In genomic region chr16:65769055-65769465, GRCh38 we compare ENCODE assay signal across 18 cellular contexts.
DNase-seq lines count a peak whose midpoint lies in the region; ATAC-seq, FAIRE-seq and TF ChIP-seq lines count a peak whose summit lies in the region.
"Had no signal": no experiment of that assay in that cellular context is flagged by ENCODE, and none has a peak within 500 bp of the region (broad histone marks: within the 10 kb centered on the region; RNA-seq: fewer than 3 reads in every experiment).

No MANE protein-coding gene starts in this region.

- no peaks in the 10 kb centered on the region for H3K36me3 Mint-ChIP-seq in MCF 10A (ENCODE audit: insufficient read depth, unreplicated experiment)

- H3K27ac Mint-ChIP-seq in MCF 10A (ENCODE audit: low read depth, unreplicated experiment), result no peak overlapping the region
- H3K27ac Mint-ChIP-seq: GM23338 had no signal

- intact Hi-C loops in mammary epithelial cell (cut with micrococcal nuclease), result no loop called here
- intact Hi-C loops in MCF 10A (cut with micrococcal nuclease), result no loop called here
- intact Hi-C loops in testis (cut with DNase I; ENCODE audit: low total_unique reads), result no loop called here

- H3K27ac ChIP-seq in mammary epithelial cell (ENCODE audit: insufficient read depth, low read depth, low read length), result no peak overlapping the region
- no peak overlapping the region for H3K27ac ChIP-seq in SK-N-MC
- no peak overlapping the region for H3K27ac ChIP-seq in fibroblast of lung (ENCODE audit: insufficient read depth, low read length)
- H3K27ac ChIP-seq in testis, result no peak overlapping the region
- no peak overlapping the region for H3K27ac ChIP-seq in substantia nigra (ENCODE audit: low read depth, low read length, poor library complexity, severe bottlenecking)
- H3K27ac ChIP-seq: gastrocnemius medialis, KMS-11, SJCRH30 had no signal

- FAIRE-seq in HTR-8/SVneo (lab: Jason Lieb, UNC), result no peak

- H3K79me2 ChIP-seq in mammary epithelial cell (ENCODE audit: insufficient read depth, low read length) (no peaks in the 10 kb centered on the region), fibroblast of lung (ENCODE audit: control insufficient read depth, insufficient read depth, low read length) (no peaks in the 10 kb centered on the region)

- H2AFZ ChIP-seq in mammary epithelial cell (ENCODE audit: low read depth, low read length) (peak overlapping the region; percentile 9), fibroblast of lung (ENCODE audit: low read length) (no peak overlapping the region)
- H2AFZ ChIP-seq: GM23338 had no signal

- H3K9me3 Mint-ChIP-seq in MCF 10A (ENCODE audit: unreplicated experiment), result peaks cover 50% of the 10 kb centered on the region

- no peaks in the 10 kb centered on the region for H3K4me1 Mint-ChIP-seq in MCF 10A (ENCODE audit: insufficient read depth, unreplicated experiment)
- H3K4me1 Mint-ChIP-seq: stimulated activated naive CD8-positive, alpha-beta T cell treated with anti-CD3 and anti-CD28 coated beads, Interleukin-15, amount 100 ng/mL, for 72 hours had no signal

- no peak overlapping the region for H3K4me3 Mint-ChIP-seq in MCF 10A (ENCODE audit: unreplicated experiment)
- H3K4me3 Mint-ChIP-seq: GM23338; stimulated activated naive CD8-positive, alpha-beta T cell treated with anti-CD3 and anti-CD28 coated beads, Interleukin-15, amount 100 ng/mL, for 72 hours had no signal

- H3K36me3 ChIP-seq in mammary epithelial cell (ENCODE audit: insufficient read depth, low read length) (no peaks in the 10 kb centered on the region), SK-N-MC (ENCODE audit: insufficient read depth, low read length) (no peaks in the 10 kb centered on the region), fibroblast of lung (ENCODE audit: control insufficient read depth, insufficient read depth, low read length) (no peaks in the 10 kb centered on the region), testis (ENCODE audit: low read depth, missing control alignments) (no peaks in the 10 kb centered on the region)
- H3K36me3 ChIP-seq: gastrocnemius medialis, SJCRH30 had no signal

- peak; percentile 50 for DNase-seq in mammary epithelial cell
- no peak for DNase-seq in MCF 10A (ENCODE audit: unreplicated experiment)
- peak; percentile 14 for DNase-seq in SK-N-MC (ENCODE audit: low read depth, low spot score)
- peak; percentile 23 to 84 for DNase-seq in fibroblast of lung (ENCODE audit: low read depth in 2 of 2)
- peak; percentile 27 for DNase-seq in testis
- no peak for DNase-seq in HTR-8/SVneo (ENCODE audit: insufficient read length, low spot score)
- no peak for DNase-seq in substantia nigra (lab: John Stamatoyannopoulos, UW)
- DNase-seq: activated CD8-positive, alpha-beta memory T cell treated with anti-CD3 and anti-CD28 coated beads for 24 hours; activated effector memory CD4-positive, alpha-beta T cell treated with Interleukin-2 at 50 U/mL for 16 hours; DMS 273 treated with DMSO at 0.1 percent for 48 hours; gastrocnemius medialis; NCI-H2029; occipital lobe; SJCRH30; stimulated activated naive CD8-positive, alpha-beta T cell treated with anti-CD3 and anti-CD28 coated beads, Interleukin-15, amount 100 ng/mL, for 72 hours had no signal

- no peak overlapping the region for H3K4me3 ChIP-seq in mammary epithelial cell (replicated peaks in 1 of 3; ENCODE audit: insufficient read depth in 1 of 3, low read depth in 2 of 3, low read length in 3 of 3)
- H3K4me3 ChIP-seq in SK-N-MC, result no peak overlapping the region
- no peak overlapping the region for H3K4me3 ChIP-seq in fibroblast of lung (replicated peaks in 1 of 4; ENCODE audit: control extremely low read depth in 1 of 4, insufficient read depth in 1 of 4, low read depth in 3 of 4, low read length in 4 of 4)
- H3K4me3 ChIP-seq in testis, result no peak overlapping the region
- H3K4me3 ChIP-seq: gastrocnemius medialis, GM23338, SJCRH30 had no signal

- peaks cover 7% of the 10 kb centered on the region for H3K4me1 ChIP-seq in mammary epithelial cell (ENCODE audit: insufficient read depth, low read length)
- H3K4me1 ChIP-seq in fibroblast of lung (ENCODE audit: control insufficient read depth, extremely low read depth, insufficient read depth, low read length), result no peaks in the 10 kb centered on the region
- H3K4me1 ChIP-seq in testis, result no peaks in the 10 kb centered on the region
- H3K4me1 ChIP-seq: gastrocnemius medialis had no signal

- H3K9me3 ChIP-seq in mammary epithelial cell (replicated peaks; ENCODE audit: insufficient read depth, low read length) (peaks cover 27% of the 10 kb centered on the region), SK-N-MC (ENCODE audit: low read depth, low read length) (no peaks in the 10 kb centered on the region), fibroblast of lung (ENCODE audit: control insufficient read depth, insufficient read depth, low read depth, low read length) (no peaks in the 10 kb centered on the region), testis (no peaks in the 10 kb centered on the region)
- H3K9me3 ChIP-seq: gastrocnemius medialis had no signal

- H3K9ac ChIP-seq in mammary epithelial cell (ENCODE audit: insufficient read depth, low read length), result no peak overlapping the region
- no peak overlapping the region for H3K9ac ChIP-seq in SK-N-MC (ENCODE audit: insufficient read length)
- no peak overlapping the region for H3K9ac ChIP-seq in fibroblast of lung (ENCODE audit: insufficient read depth, low read length)
- H3K9ac ChIP-seq: KMS-11 had no signal

- CTCF ChIA-PET in mammary epithelial cell (lab: Charles Lee; ENCODE audit: low non-redundant PET), result no interaction called here
- CTCF ChIA-PET in MCF 10A (lab: Yijun Ruan, JAX), result interaction anchor here (0.6 kb wide), 2 partner anchors 102 to 293 kb away, joined by 3 read pairs; no protein-coding TSS in a partner anchor

- no peak for ATAC-seq in HG03175 (IDR thresholded peaks at IDR 0.05; ENCODE audit: unreplicated experiment)
- ATAC-seq: gastrocnemius medialis; GM23338; stimulated activated naive CD8-positive, alpha-beta T cell treated with anti-CD3 and anti-CD28 coated beads, Interleukin-15, amount 100 ng/mL, for 72 hours had no signal

- TF ChIP-seq POLR2A in testis (IDR thresholded peaks at IDR 0.05), result no peak

- H3K27me3 Mint-ChIP-seq in MCF 10A (ENCODE audit: insufficient read depth, unreplicated experiment), result no peaks in the 10 kb centered on the region
- H3K27me3 Mint-ChIP-seq: stimulated activated naive CD8-positive, alpha-beta T cell treated with anti-CD3 and anti-CD28 coated beads, Interleukin-15, amount 100 ng/mL, for 72 hours had no signal

- TF ChIP-seq CTCF in mammary epithelial cell (conservative IDR thresholded peaks at IDR 0.05 in 1 of 2, IDR thresholded peaks at IDR 0.05 in 1 of 2; ENCODE audit: extremely low read depth in 1 of 2, insufficient read depth in 1 of 2, low read depth in 1 of 2, low read length in 2 of 2) (no peak), MCF 10A (IDR thresholded peaks at IDR 0.05; ENCODE audit: unreplicated experiment) (no peak), fibroblast of lung (conservative IDR thresholded peaks at IDR 0.05 in 1 of 2, IDR thresholded peaks at IDR 0.05 in 1 of 2; ENCODE audit: low read depth in 1 of 2, low read length in 2 of 2) (no peak), testis (IDR thresholded peaks at IDR 0.05) (no peak)

- POLR2A ChIA-PET in MCF 10A (lab: Yijun Ruan, JAX), result no interaction called here

- no TSS peak for BruUV-seq in mammary epithelial cell (replicated peaks; lab: Mats Ljungman, UMichigan)
- BruUV-seq in MCF 10A (replicated peaks; lab: Mats Ljungman, UMichigan), result no TSS peak

- 92% methylated on average over 1 of the region's 1 CpG for WGBS in mammary epithelial cell (ENCODE audit: low coverage, missing lambda C conversion rate)
- WGBS in testis, 2 donors, result 58 to 60% methylated on average over 1 of the region's 1 CpG

- no peak overlapping the region for H3K4me2 ChIP-seq in mammary epithelial cell (ENCODE audit: insufficient read depth, low read depth, low read length)
- H3K4me2 ChIP-seq in fibroblast of lung (ENCODE audit: extremely low read depth, insufficient read depth, low read length), result no peak overlapping the region
- H3K4me2 ChIP-seq: GM23338, KMS-11 had no signal

- in situ Hi-C loops in mammary epithelial cell (cut with MboI; ENCODE audit: low sequenced_read_pairs in 2 of 2), result no loop called here

- H3K27me3 ChIP-seq in mammary epithelial cell (ENCODE audit: insufficient read depth, low read length), result no peaks in the 10 kb centered on the region
- H3K27me3 ChIP-seq in fibroblast of lung (ENCODE audit: control insufficient read depth, insufficient read depth, low read length), result no peaks in the 10 kb centered on the region
- no peaks in the 10 kb centered on the region for H3K27me3 ChIP-seq in testis
- H3K27me3 ChIP-seq: gastrocnemius medialis, SJCRH30 had no signal

- dilution Hi-C loops in mammary epithelial cell (cut with HindIII; ENCODE audit: low sequenced_read_pairs), result no loop called here

- H4K20me1 ChIP-seq in mammary epithelial cell (ENCODE audit: insufficient read depth, low read length) (no peaks in the 10 kb centered on the region), fibroblast of lung (ENCODE audit: control insufficient read depth, extremely low read depth, insufficient read depth, low read length) (no peaks in the 10 kb centered on the region)

Comparison
In these comparisons a context has a peak if more than half of its experiments do, and no peak if none do; other contexts are left out.
1. DNase-seq: peak in mammary epithelial cell (single experiment), SK-N-MC (single experiment), fibroblast of lung (2 of 2) and testis (single experiment); none in MCF 10A (single experiment), HTR-8/SVneo (single experiment) and substantia nigra (0 of 49).